30 cellular contexts compared by ENCODE assay signal in the genomic region with DNA sequence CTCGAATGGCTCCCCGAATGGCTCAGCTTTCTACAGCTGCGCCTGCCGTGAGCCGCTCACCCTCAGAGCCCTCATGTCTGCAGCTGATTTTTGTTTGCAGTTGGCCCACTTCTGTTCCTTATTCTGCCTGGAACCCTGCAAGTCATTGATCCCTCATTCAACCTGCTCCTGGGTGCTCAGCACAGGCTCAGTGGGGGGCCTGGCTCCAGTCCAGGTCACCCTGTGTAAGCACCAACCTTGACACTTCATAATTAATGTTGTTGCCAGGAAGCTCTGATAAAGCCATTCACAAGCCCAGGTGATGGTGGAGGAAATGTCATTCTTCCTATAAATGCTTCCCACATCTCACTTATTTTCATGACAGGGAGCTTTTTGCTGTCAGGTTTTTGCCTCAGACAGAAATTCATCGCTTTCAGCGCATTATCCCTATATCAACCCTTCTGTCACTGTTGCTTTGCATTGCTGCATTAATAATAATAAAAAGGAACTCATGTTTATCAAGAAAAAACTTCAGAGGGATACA.
DNase-seq lines count a peak whose midpoint lies in the region; ATAC-seq and TF ChIP-seq lines count a peak whose summit lies in the region.
"Had no signal": no experiment of that assay in that cellular context is flagged by ENCODE, and none has a peak within 500 bp of the region (broad histone marks: within the 10 kb centered on the region; RNA-seq: fewer than 3 reads in every experiment).

No MANE protein-coding gene starts in this region.

- H3K9me3 Mint-ChIP-seq in activated naive CD4-positive, alpha-beta T cell treated with anti-CD3 and anti-CD28 coated beads, Interleukin-2, amount 50 U/mL, for 72 hours = no peaks in the 10 kb centered on the region
- H3K9me3 Mint-ChIP-seq: activated CD8-positive, alpha-beta T cell treated with anti-CD3 and anti-CD28 coated beads for 36 hours; activated T-helper 2 cell treated with anti-CD3 and anti-CD28 coated beads, Interferon-gamma antibody, Interleukin-2, Interleukin-4, amounts not matched to agents 10 μg/mL and 5 μg/mL and 100 μg/mL, durations not matched to agents 14 hours and 24 hours and 36 hours; stimulated activated memory B cell treated with anti-CD40 and anti-IgM and Interleukin-4, amounts not matched to agents 10 μg/mL and 1 μg/mL and 100 μg/mL, for 72 hours had no signal

- no peak overlapping the region for H3K27ac Mint-ChIP-seq in activated naive CD4-positive, alpha-beta T cell treated with anti-CD3 and anti-CD28 coated beads, Interleukin-2, amount 50 U/mL, for 72 hours
- H3K27ac Mint-ChIP-seq: activated CD4-positive, alpha-beta T cell treated with anti-CD3 and anti-CD28 coated beads for 36 hours; activated CD8-positive, alpha-beta T cell treated with anti-CD3 and anti-CD28 coated beads for 36 hours; activated naive CD8-positive, alpha-beta T cell; activated T-helper 2 cell treated with anti-CD3 and anti-CD28 coated beads, Interferon-gamma antibody, Interleukin-2, Interleukin-4, amounts not matched to agents 10 μg/mL and 5 μg/mL and 100 μg/mL, durations not matched to agents 14 hours and 24 hours and 36 hours; CD14-positive monocyte; natural killer cell treated with Interleukin-12 subunit alpha and Interleukin-12 subunit beta and Interleukin-15 and Interleukin-18, amount 100 ng/mL, for 72 hours; stimulated activated memory B cell treated with anti-CD40 and anti-IgM and Interleukin-4, amounts not matched to agents 10 μg/mL and 1 μg/mL and 100 μg/mL, for 72 hours had no signal

- WGBS in esophagus muscularis mucosa = 85% methylated on average over 7 of the region's 7 CpGs

- TF ChIP-seq POLR2A in esophagus muscularis mucosa (IDR thresholded peaks at IDR 0.05; ENCODE audit: low read depth) = no peak

- H3K4me1 ChIP-seq in esophagus muscularis mucosa = no peaks in the 10 kb centered on the region
- H3K4me1 ChIP-seq: heart right ventricle, SJSA1, upper lobe of left lung had no signal

- ATAC-seq in activated naive CD4-positive, alpha-beta T cell treated with anti-CD3 and anti-CD28 coated beads, Interleukin-2, amount 50 U/mL, for 72 hours = no peak
- ATAC-seq in GM19324 (IDR thresholded peaks at IDR 0.05; ENCODE audit: low FRiP score, unreplicated experiment) (no peak), HG03432 (IDR thresholded peaks at IDR 0.05; ENCODE audit: unreplicated experiment) (no peak)
- ATAC-seq: activated CD4-positive, alpha-beta T cell treated with anti-CD3 and anti-CD28 coated beads for 36 hours; activated CD8-positive, alpha-beta T cell treated with anti-CD3 and anti-CD28 coated beads for 36 hours; heart right ventricle; K562; mucosa of descending colon; stimulated activated memory B cell treated with anti-CD40 and anti-IgM and Interleukin-4, amounts not matched to agents 10 μg/mL and 1 μg/mL and 100 μg/mL, for 72 hours had no signal

- no peak overlapping the region for H3K4me3 ChIP-seq in esophagus muscularis mucosa
- H3K4me3 ChIP-seq: GM23248, heart right ventricle, K562, lung, mucosa of descending colon, SJSA1, upper lobe of left lung had no signal

- no peaks in the 10 kb centered on the region for H3K9me3 ChIP-seq in esophagus muscularis mucosa
- H3K9me3 ChIP-seq: mucosa of descending colon, SJSA1, upper lobe of left lung had no signal

- intact Hi-C loops in esophagus muscularis mucosa (cut with DNase I) = no loop called here

- H3K36me3 ChIP-seq in esophagus muscularis mucosa = no peaks in the 10 kb centered on the region
- H3K36me3 ChIP-seq: heart right ventricle, SJSA1, upper lobe of left lung had no signal

- no peak for TF ChIP-seq CTCF in esophagus muscularis mucosa (IDR thresholded peaks at IDR 0.05)

- H3K27me3 ChIP-seq in esophagus muscularis mucosa = no peaks in the 10 kb centered on the region
- H3K27me3 ChIP-seq: SJSA1, upper lobe of left lung had no signal

- no peak overlapping the region for H3K27ac ChIP-seq in esophagus muscularis mucosa (replicated peaks in 1 of 4)
- H3K27ac ChIP-seq: GM23248, heart right ventricle, SJSA1, upper lobe of left lung, VCaP had no signal

- H3K36me3 Mint-ChIP-seq in activated naive CD4-positive, alpha-beta T cell treated with anti-CD3 and anti-CD28 coated beads, Interleukin-2, amount 50 U/mL, for 72 hours = no peaks in the 10 kb centered on the region
- H3K36me3 Mint-ChIP-seq: activated naive CD8-positive, alpha-beta T cell; CD14-positive monocyte; natural killer cell treated with Interleukin-12 subunit alpha and Interleukin-12 subunit beta and Interleukin-15 and Interleukin-18, amount 100 ng/mL, for 72 hours; stimulated activated memory B cell treated with anti-CD40 and anti-IgM and Interleukin-4, amounts not matched to agents 10 μg/mL and 1 μg/mL and 100 μg/mL, for 72 hours had no signal

- DNase-seq in NCI-H748 (lab: John Stamatoyannopoulos, UW; ENCODE audit: unreplicated experiment) (peak; percentile 38), NCI-H748 treated with DMSO at 0.1 percent for 48 hours (lab: John Stamatoyannopoulos, UW) (no peak), NCI-H2081 treated with DMSO at 0.1 percent for 48 hours (lab: John Stamatoyannopoulos, UW) (peak; percentile 61), esophagus muscularis mucosa (ENCODE audit: extremely low spot score) (peak; percentile 78), HuH-7 (ENCODE audit: low spot score) (no peak)
- DNase-seq in activated naive CD4-positive, alpha-beta T cell treated with anti-CD3 and anti-CD28 coated beads, Interleukin-2, amount 50 U/mL, for 72 hours (ENCODE audit: low spot score in 2 of 2) = no peak
- DNase-seq: activated CD4-positive, alpha-beta T cell treated with anti-CD3 and anti-CD28 coated beads for 36 hours; activated CD8-positive, alpha-beta memory T cell treated with anti-CD3 and anti-CD28 coated beads, Interleukin-2, amount 50 U/mL, for 48 hours; activated CD8-positive, alpha-beta T cell treated with anti-CD3 and anti-CD28 coated beads for 36 hours; anterior cingulate cortex; foreskin melanocyte; GM23248; heart right ventricle; kidney glomerular epithelial cell; mucosa of descending colon; NCI-H1436; stimulated activated CD4-positive, alpha-beta T cell treated with anti-CD3 and anti-CD28 coated beads, Interleukin-15, amount 100 ng/mL, for 24 hours; T-helper 9 cell; upper lobe of left lung had no signal

- no peak for TF ChIP-seq EP300 in esophagus muscularis mucosa (IDR thresholded peaks at IDR 0.05)

Comparison
In these comparisons a context has a peak if more than half of its experiments do, and no peak if none do; other contexts are left out.
1. DNase-seq: peak in NCI-H748 (single experiment), NCI-H2081 treated with DMSO at 0.1 percent for 48 hours (single experiment) and esophagus muscularis mucosa (single experiment); none in NCI-H748 treated with DMSO at 0.1 percent for 48 hours (single experiment), activated naive CD4-positive, alpha-beta T cell treated with anti-CD3 and anti-CD28 coated beads, Interleukin-2, amount 50 U/mL, for 72 hours (0 of 2) and HuH-7 (single experiment).